In genomic region chr19:14091885-14092462, GRCh38 we compare ENCODE assay signal across 6 cellular contexts. TPM values are rescaled to one million over a fixed set of nuclear protein-coding genes. Genes with fewer than 3 reads are reported as not detected.
DNase-seq lines count a peak whose midpoint lies in the region; ATAC-seq and TF ChIP-seq lines count a peak whose summit lies in the region.

No MANE protein-coding gene starts in this region.

- H3K9me3 Mint-ChIP-seq in endodermal cell = peaks cover 22% of the 10 kb centered on the region

- peaks cover 21% of the 10 kb centered on the region for H3K27me3 Mint-ChIP-seq in endodermal cell (ENCODE audit: insufficient read depth)

- no peaks in the 10 kb centered on the region for H3K27me3 ChIP-seq in endodermal cell (ENCODE audit: control insufficient read depth, insufficient read depth, low read length, poor library complexity, severe bottlenecking)
- no peaks in the 10 kb centered on the region for H3K27me3 ChIP-seq in skeletal muscle tissue (ENCODE audit: control insufficient read depth in 3 of 3, insufficient read depth in 3 of 3, low read length in 3 of 3)

- H3K9me3 ChIP-seq in endodermal cell (ENCODE audit: control insufficient read depth, low read length) (peaks cover 9% of the 10 kb centered on the region), skeletal muscle tissue (ENCODE audit: control insufficient read depth in 3 of 3, low read length in 3 of 3) (peaks cover 0 to 8% (median 4%) of the 10 kb centered on the region in 3 donors)

- H3K36me3 Mint-ChIP-seq in endodermal cell (ENCODE audit: low read depth) = peaks cover 33% of the 10 kb centered on the region

- DNase-seq in NAMALWA (ENCODE audit: low spot score) = peak; percentile 81
- peak; percentile 68 for DNase-seq in endodermal cell
- no peak for DNase-seq in NCI-H2196 (lab: John Stamatoyannopoulos, UW; ENCODE audit: unreplicated experiment)
- DNase-seq in SK-N-DZ (ENCODE audit: low spot score) = no peak

- ATAC-seq in GM18909 (IDR thresholded peaks at IDR 0.05; ENCODE audit: poor library complexity, unreplicated experiment) = peak; percentile 22

- no peak for TF ChIP-seq CTCF in endodermal cell (conservative IDR thresholded peaks at IDR 0.05)

- H3K27ac ChIP-seq in endodermal cell (ENCODE audit: low read depth, low read length) (no peak overlapping the region), skeletal muscle tissue (ENCODE audit: low read depth, low read length) (peak overlapping the region; percentile 93)

- H3K4me3 ChIP-seq in endodermal cell (ENCODE audit: low read length) (peak overlapping the region; percentile 86), skeletal muscle tissue (ENCODE audit: low read length in 3 of 3) (peak overlapping the region in 1 of 3 donors; percentile 86)

- H3K27ac Mint-ChIP-seq in endodermal cell = peak overlapping the region; percentile 93

- H3K4me1 ChIP-seq in endodermal cell (ENCODE audit: control insufficient read depth, insufficient read depth, low read length) = no peaks in the 10 kb centered on the region
- peaks cover 3 to 8% (median 7%) of the 10 kb centered on the region in 3 donors for H3K4me1 ChIP-seq in skeletal muscle tissue (ENCODE audit: control insufficient read depth in 3 of 3, insufficient read depth in 3 of 3, low read length in 3 of 3)

- H3K36me3 ChIP-seq in endodermal cell (ENCODE audit: control insufficient read depth, insufficient read depth, low read length) (peaks cover 17% of the 10 kb centered on the region), skeletal muscle tissue (ENCODE audit: control insufficient read depth in 3 of 3, insufficient read depth in 3 of 3, low read length in 3 of 3) (peaks cover 19 to 31% (median 21%) of the 10 kb centered on the region in 3 donors)

- WGBS in endodermal cell (ENCODE audit: insufficient coverage in 1 of 2, insufficient read length in 1 of 2), 2 experiments = 43 to 44% methylated on average over 10 to 14 of the region's 14 CpGs

- H3K4me1 Mint-ChIP-seq in endodermal cell = peaks cover 10% of the 10 kb centered on the region

- H3K9ac ChIP-seq in endodermal cell (ENCODE audit: extremely low read depth, low read length, poor library complexity, severe bottlenecking) (peak overlapping the region; percentile 42), skeletal muscle tissue (ENCODE audit: low read depth in 1 of 3, low read length in 3 of 3) (peak overlapping the region in 2 of 3 donors; percentile 69 to 87)

- peak overlapping the region; percentile 65 for H3K4me3 Mint-ChIP-seq in endodermal cell

RNA-seq across cellular contexts. Expression of gene SAMD1, which starts 1.4 kb away (rescaled TPM):
- 100 to 1,000 TPM in 1 of 2 donors, 10 to 100 TPM in 1; 94.2 to 126 TPM for total RNA-seq in endodermal cell
- 66.5 TPM for polyA plus RNA-seq in endodermal cell (2013, experiment 1 of 2)
- polyA plus RNA-seq in endodermal cell (2013, experiment 2 of 2) = 71.4 TPM
- 12.5 TPM for total RNA-seq in skeletal muscle tissue
- polyA plus RNA-seq in SK-N-DZ (2014; cell fraction: cytosol; rRNA removed) = 65.0 and 85.3 TPM in 2 replicates
- 72.7 and 75.8 TPM in 2 replicates for polyA plus RNA-seq in SK-N-DZ (2014; cell fraction: nucleus; rRNA removed)

RNA-seq across cellular contexts. Expression of gene C19orf67, which starts 6.4 kb away (rescaled TPM):
- total RNA-seq in endodermal cell (1 to 10 TPM in 1 of 2 donors, under 1 TPM in 1; 0.73 to 1.1 TPM), skeletal muscle tissue (not detected)
- polyA plus RNA-seq in endodermal cell (2013, experiment 1 of 2) = not detected
- polyA plus RNA-seq in endodermal cell (2013, experiment 2 of 2) = not detected
- polyA plus RNA-seq in SK-N-DZ (2014; cell fraction: cytosol; rRNA removed) = not detected in 2 replicates
- polyA plus RNA-seq in SK-N-DZ (2014; cell fraction: nucleus; rRNA removed) = 2.9 TPM in 1 of 2 replicates, not detected in the other

RNA-seq across cellular contexts. Expression of gene MISP3, which starts 19.4 kb away (rescaled TPM):
- total RNA-seq in endodermal cell = 1 to 10 TPM in 1 of 2 donors, under 1 TPM in 1; 0.73 to 1.4 TPM
- 1.9 TPM for polyA plus RNA-seq in endodermal cell (2013, experiment 1 of 2)
- 1.8 TPM for polyA plus RNA-seq in endodermal cell (2013, experiment 2 of 2)
- not detected for total RNA-seq in skeletal muscle tissue
- polyA plus RNA-seq in SK-N-DZ (2014; cell fraction: cytosol; rRNA removed) = 1.3 and 2.7 TPM in 2 replicates
- polyA plus RNA-seq in SK-N-DZ (2014; cell fraction: nucleus; rRNA removed) = 2.3 and 3.9 TPM in 2 replicates

RNA-seq across cellular contexts. Expression of gene PRKACA, which starts 25.6 kb away (rescaled TPM):
- total RNA-seq in endodermal cell (10 to 100 TPM; 62.1 to 73.8 TPM), skeletal muscle tissue (137 TPM)
- polyA plus RNA-seq in endodermal cell (2013, experiment 1 of 2) = 58.6 TPM
- 60.1 TPM for polyA plus RNA-seq in endodermal cell (2013, experiment 2 of 2)
- polyA plus RNA-seq in SK-N-DZ (2014; cell fraction: cytosol; rRNA removed) = 42.1 and 57.4 TPM in 2 replicates
- polyA plus RNA-seq in SK-N-DZ (2014; cell fraction: nucleus; rRNA removed) = 15.8 and 25.2 TPM in 2 replicates

RNA-seq across cellular contexts. Expression of gene PALM3, which starts 30.1 kb away (rescaled TPM):
- 1 to 10 TPM; 1.3 to 4.9 TPM for total RNA-seq in endodermal cell
- 7.6 TPM for polyA plus RNA-seq in endodermal cell (2013, experiment 1 of 2)
- 5.2 TPM for polyA plus RNA-seq in endodermal cell (2013, experiment 2 of 2)
- total RNA-seq in skeletal muscle tissue = not detected
- 1.8 TPM in 1 of 2 replicates, not detected in the other for polyA plus RNA-seq in SK-N-DZ (2014; cell fraction: cytosol; rRNA removed)
- polyA plus RNA-seq in SK-N-DZ (2014; cell fraction: nucleus; rRNA removed) = 0.82 and 0.93 TPM in 2 replicates

Comparison
In these comparisons a context has a peak if more than half of its experiments do, and no peak if none do; other contexts are left out.
1. DNase-seq: peak in NAMALWA (single experiment) and endodermal cell (single experiment); none in NCI-H2196 (single experiment) and SK-N-DZ (single experiment).